8 cellular contexts compared by ENCODE assay signal in the genomic region with DNA sequence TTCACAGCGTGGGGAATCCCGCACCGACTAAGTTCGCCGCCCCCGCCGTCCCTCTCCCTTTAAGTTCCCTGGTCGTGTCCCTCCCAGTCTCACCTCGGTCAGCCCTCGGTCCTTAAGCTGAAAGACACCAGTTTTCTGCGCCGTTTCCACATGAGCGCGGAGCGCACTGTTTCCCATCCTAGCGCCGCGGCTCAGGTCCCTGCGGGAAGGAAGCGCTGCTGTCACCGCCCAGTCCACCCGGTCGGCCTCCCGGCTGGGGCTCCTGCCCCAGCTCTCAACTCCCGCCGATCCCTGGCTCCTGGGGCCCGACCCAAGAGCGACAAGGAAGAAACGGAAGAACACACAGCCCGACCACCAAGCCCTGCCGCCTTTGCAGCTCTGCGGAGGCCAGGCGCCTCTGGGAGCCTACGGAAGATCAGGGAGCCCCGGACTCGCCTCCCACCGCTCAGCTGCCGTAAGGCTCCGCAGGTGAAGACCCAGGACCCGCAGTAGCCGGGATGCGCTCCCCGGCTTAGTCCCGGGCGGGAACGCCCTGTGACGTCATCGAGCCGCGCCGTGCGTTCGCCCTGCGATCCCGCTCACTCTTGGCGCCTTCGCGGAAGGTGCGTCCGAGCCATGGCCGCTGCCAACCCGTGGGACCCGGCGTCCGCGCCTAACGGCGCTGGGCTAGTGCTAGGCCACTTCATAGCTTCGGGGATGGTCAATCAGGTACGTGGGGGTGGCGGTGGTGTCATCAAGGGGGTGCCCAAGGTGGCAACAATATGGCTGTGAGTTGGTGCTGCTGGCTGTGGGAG. TPM values are rescaled to one million over a fixed set of nuclear protein-coding genes. Genes with fewer than 3 reads are reported as not detected.
DNase-seq lines count a peak whose midpoint lies in the region; ATAC-seq, FAIRE-seq and TF ChIP-seq lines count a peak whose summit lies in the region.

Gene HAUS2, plus strand, starts transcription at position 581 of the 794 bp plus-strand sequence. Its CDS starts 35 bp downstream, at position 616.
Gene LRRC57, minus strand, starts transcription at position 536 of the 794 bp plus-strand sequence. Its CDS starts 359 bp downstream, at position 177.

- TF ChIP-seq CTCF in OCI-LY3 (IDR thresholded peaks at IDR 0.05; ENCODE audit: low read depth, low read length) (no peak), mucosa of descending colon (IDR thresholded peaks at IDR 0.05) (no peak)

- H3K4me1 ChIP-seq in OCI-LY3 (ENCODE audit: low read length) (peaks cover 19% of the 10 kb centered on the region), mucosa of descending colon (ENCODE audit: low read depth) (peaks cover 22% of the 10 kb centered on the region)

- peak; percentile 69 for FAIRE-seq in HTR-8/SVneo (lab: Jason Lieb, UNC)

- H3K36me3 ChIP-seq in OCI-LY3 (replicated peaks; ENCODE audit: low read depth, low read length) (peaks cover 11% of the 10 kb centered on the region), mucosa of descending colon (ENCODE audit: low read depth) (peaks cover 4% of the 10 kb centered on the region)

- H3K27ac ChIP-seq in OCI-LY3 (ENCODE audit: low read length) (peak within 1 kb of the TSS; percentile 51), epithelial cell of prostate (peak within 1 kb of the TSS; percentile 70)

- H3K9me3 ChIP-seq in OCI-LY3 (ENCODE audit: insufficient read depth, low read length) (no peaks in the 10 kb centered on the region), mucosa of descending colon (no peaks in the 10 kb centered on the region)

- ATAC-seq in GM21360 (IDR thresholded peaks at IDR 0.05; ENCODE audit: unreplicated experiment) = peak; percentile 81
- peak; percentile 98 for ATAC-seq in mucosa of descending colon

- peak within 1 kb of the TSS; percentile 95 for H3K9ac ChIP-seq in OCI-LY3 (ENCODE audit: low read length)

- peak; percentile 56 for DNase-seq in COLO829 (ENCODE audit: low spot score)
- peak; percentile 89 for DNase-seq in HTR-8/SVneo (ENCODE audit: insufficient read length, low spot score)
- peak; percentile 82 for DNase-seq in activated T-cell treated with anti-CD3 and anti-CD28 coated beads for 24 hours (ENCODE audit: low read depth)
- peak; percentile 22 for DNase-seq in epithelial cell of prostate (ENCODE audit: low read depth, low spot score)
- DNase-seq in mucosa of descending colon = peak; percentile 93 to 95 (median 94)
- DNase-seq in stimulated activated CD8-positive, alpha-beta memory T cell treated with anti-CD3 and anti-CD28 coated beads, Interleukin-4, amount 100 ng/mL, for 1 hour (ENCODE audit: low read depth in 2 of 2, low spot score in 1 of 2) = peak; percentile 80 to 81

- intact Hi-C loops in mucosa of descending colon (cut with DNase I, micrococcal nuclease) = loop anchor here in 1 of 2 donors (10.0 kb wide), 1 partner anchor 106 kb away; no protein-coding TSS in a partner anchor

- peaks cover 61% of the 10 kb centered on the region for H3K79me2 ChIP-seq in OCI-LY3 (ENCODE audit: low read length)

- no peaks in the 10 kb centered on the region for H3K27me3 ChIP-seq in OCI-LY3 (ENCODE audit: low read depth, low read length)

- H2AFZ ChIP-seq in OCI-LY3 (ENCODE audit: low read depth, low read length) = peak within 1 kb of the TSS; percentile 75

- H4K20me1 ChIP-seq in OCI-LY3 (ENCODE audit: insufficient read depth, low read length) = no peaks in the 10 kb centered on the region; the same call in 1 of the 2 replicates

- peak within 1 kb of the TSS; percentile 95 for H3K4me3 ChIP-seq in OCI-LY3 (ENCODE audit: low read length)
- H3K4me3 ChIP-seq in mucosa of descending colon = peak within 1 kb of the TSS; percentile 90

- peak within 1 kb of the TSS; percentile 97 for H3K4me2 ChIP-seq in OCI-LY3 (ENCODE audit: low read length)

RNA-seq across cellular contexts. Expression of gene HAUS2, which starts in this region (rescaled TPM):
- 10 to 100 TPM; 11.7 to 16.5 (median 13.4) TPM for total RNA-seq in mucosa of descending colon

RNA-seq across cellular contexts. Expression of gene LRRC57, which starts in this region (rescaled TPM):
- total RNA-seq in mucosa of descending colon = 10 to 100 TPM; 24.1 to 30.9 (median 26.6) TPM

Comparison
In these comparisons a context has a peak if more than half of its experiments do, and no peak if none do; other contexts are left out.
1. Peak in every context shown above with its lines: DNase-seq, ATAC-seq, H3K4me3 ChIP-seq and H3K27ac ChIP-seq.
2. DNase-seq: peak in every context shown above with its lines; median percentile 94 in mucosa of descending colon; 89 in HTR-8/SVneo; 82 in activated T-cell treated with anti-CD3 and anti-CD28 coated beads for 24 hours; 80 in stimulated activated CD8-positive, alpha-beta memory T cell treated with anti-CD3 and anti-CD28 coated beads, Interleukin-4, amount 100 ng/mL, for 1 hour; 56 in COLO829; 22 in epithelial cell of prostate.